23 cellular contexts compared by ENCODE assay signal in genomic region chr5:60763061-60763460, GRCh38.
"Had no signal": no experiment of that assay in that cellular context is flagged by ENCODE, and none has a peak within 500 bp of the region (broad histone marks: within the 10 kb centered on the region; RNA-seq: fewer than 3 reads in every experiment).

No MANE protein-coding gene starts in this region.

- DNase-seq: activated CD4-positive, alpha-beta T cell treated with anti-CD3 and anti-CD28 coated beads for 4 hours; activated CD8-positive, alpha-beta memory T cell treated with anti-CD3 and anti-CD28 coated beads, Interleukin-2, amount 50 U/mL, for 4 hours; activated CD8-positive, alpha-beta T cell treated with anti-CD3 and anti-CD28 coated beads for 36 hours; activated gamma-delta T cell treated with Interleukin-2 at 50 U/mL for 16 hours; activated naive CD4-positive, alpha-beta T cell treated with anti-CD3 and anti-CD28 coated beads, Interleukin-2, amount 10 ng/mL, durations not matched to agents 7 days and 5 days; activated naive CD8-positive, alpha-beta T cell treated with anti-CD3 and anti-CD28 coated beads for 36 hours; activated T-cell treated with anti-CD3 and anti-CD28 coated beads, Interleukin-2, amount 50 U/mL, for 72 hours; anterior cingulate cortex; central memory CD4-positive, alpha-beta T cell; NCI-H1092; NCI-H1417; NCI-H1930; NCI-H2171; NCI-H2227 treated with DMSO at 0.1 percent for 48 hours; NCI-H526; NCI-H774; NK-92 treated with Interleukin-12 subunit alpha and Interleukin-12 subunit beta, amount 100 ng/mL, for 24 hours; SHP77 treated with DMSO at 0.1 percent for 48 hours; T-cell; T-helper 2 cell; T1000; WERI-Rb-1 had no signal

- H3K27ac ChIP-seq: coronary artery, WERI-Rb-1 had no signal

- ATAC-seq: activated CD8-positive, alpha-beta T cell treated with anti-CD3 and anti-CD28 coated beads for 36 hours; activated T-cell treated with anti-CD3 and anti-CD28 coated beads, Interleukin-2, amount 50 U/mL, for 72 hours; T-cell had no signal

- H3K36me3 ChIP-seq: WERI-Rb-1 had no signal

- H3K4me3 ChIP-seq: coronary artery had no signal
